Comparison of ENCODE assay signal across 13 cellular contexts in genomic region chr2:38835990-38836389, GRCh38.
DNase-seq lines count a peak whose midpoint lies in the region; ATAC-seq and TF ChIP-seq lines count a peak whose summit lies in the region.
"Had no signal": no experiment of that assay in that cellular context is flagged by ENCODE, and none has a peak within 500 bp of the region (broad histone marks: within the 10 kb centered on the region; RNA-seq: fewer than 3 reads in every experiment).

No MANE protein-coding gene starts in this region.

- peak; percentile 71 for ATAC-seq in GM18499 (IDR thresholded peaks at IDR 0.05; ENCODE audit: insufficient read depth, unreplicated experiment)
- ATAC-seq in GM21390 (IDR thresholded peaks at IDR 0.05; ENCODE audit: unreplicated experiment), result peak; percentile 96
- peak; percentile 87 for ATAC-seq in HG03139 (IDR thresholded peaks at IDR 0.05; ENCODE audit: unreplicated experiment)
- ATAC-seq in GM19324 (IDR thresholded peaks at IDR 0.05; ENCODE audit: low FRiP score, unreplicated experiment), result no peak

- no peak for TF ChIP-seq POLR2A in erythroblast (IDR thresholded peaks at IDR 0.05; ENCODE audit: low read length)

- DNase-seq in globus pallidus (ENCODE audit: low spot score) (peak; percentile 29), erythroblast (lab: John Stamatoyannopoulos, UW) (no peak), NAMALWA (ENCODE audit: low spot score) (no peak)
- DNase-seq in stimulated activated CD4-positive, alpha-beta T cell treated with anti-CD3 and anti-CD28 coated beads, Interleukin-15, amount 100 ng/mL, for 24 hours, result no peak
- DNase-seq: activated CD4-positive, alpha-beta memory T cell treated with anti-CD3 and anti-CD28 coated beads, Interleukin-2, amount 10 ng/mL, durations not matched to agents 7 days and 5 days; brain microvascular endothelial cell; DMS79; hippocampal formation; NCI-H82 had no signal
